In the genomic region with DNA sequence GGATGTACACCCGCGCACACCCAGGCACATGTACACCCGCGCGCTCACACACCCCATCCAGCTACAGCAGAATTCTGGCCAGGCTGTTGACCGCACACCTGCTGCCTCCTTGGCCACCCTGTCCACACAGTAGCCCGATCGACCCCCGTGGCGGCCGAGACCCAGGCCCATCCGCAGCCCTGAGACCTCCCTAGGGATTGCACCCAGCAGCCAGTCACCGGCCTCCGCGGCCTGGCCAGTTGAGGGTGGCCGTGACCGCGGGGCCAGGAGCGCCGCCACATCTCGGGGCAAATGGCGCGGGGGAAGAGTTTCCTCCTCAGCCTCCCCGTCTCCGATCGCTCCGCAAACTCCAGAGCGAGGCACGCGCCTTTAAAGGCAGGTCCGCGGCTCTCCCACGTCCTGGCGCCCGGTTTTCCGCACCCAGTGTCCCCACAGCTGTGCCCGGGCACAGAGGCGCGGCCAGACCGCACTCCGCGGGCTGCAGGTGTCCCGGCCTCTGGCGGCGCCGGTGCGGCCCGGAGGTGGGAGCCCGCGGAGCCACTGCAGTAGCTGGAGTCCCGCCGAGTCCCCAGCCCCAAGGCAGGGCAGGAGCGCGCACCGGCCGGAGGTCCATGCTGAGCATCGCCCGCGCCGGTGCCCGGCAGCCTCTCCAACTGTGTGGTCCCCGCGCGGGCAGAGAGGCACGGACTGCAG, we compare ENCODE assay signal across 1 cellular context.
TF ChIP-seq lines count a peak whose summit lies in the region.

No MANE protein-coding gene starts in this region.

TF ChIP-seq in K562, 482 proteins besides CTCF, POLR2A, EP300 and RAD21 (continued from another document):
- no peak for TF ChIP-seq PRDM10 (IDR thresholded peaks at IDR 0.05; ENCODE audit: partially characterized antibody)
- no peak for TF ChIP-seq HMG20A (CRISPR knock-in tag; conservative IDR thresholded peaks at IDR 0.05)
